In the genomic region with DNA sequence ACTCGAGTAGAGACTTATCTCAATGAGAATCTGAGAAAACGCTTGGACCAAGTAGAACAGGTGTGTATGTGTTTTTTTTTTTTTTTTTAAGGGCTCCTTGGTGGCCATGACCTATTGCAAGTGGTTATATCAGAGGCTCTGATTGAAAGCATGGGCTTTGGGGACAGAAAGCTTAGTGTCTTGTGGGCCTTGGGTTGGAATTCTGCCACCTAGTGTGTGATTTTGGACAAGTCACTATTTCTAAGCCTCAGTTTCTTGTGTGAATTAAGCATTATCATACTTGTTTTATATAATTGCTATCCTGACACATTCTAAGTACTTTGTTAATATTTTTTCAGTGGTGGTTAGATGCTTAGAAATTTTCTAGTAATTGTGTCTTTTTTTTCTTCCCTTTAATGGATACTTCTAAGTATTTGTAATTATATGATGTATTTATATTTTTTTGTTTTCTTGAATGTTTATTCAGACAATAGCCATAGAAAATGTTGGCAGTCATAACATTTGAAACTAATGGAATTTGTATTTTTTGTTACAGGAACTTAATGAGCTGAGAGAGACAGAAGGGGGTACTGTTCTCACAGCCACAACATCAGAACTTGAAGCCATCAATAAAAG, we compare ENCODE assay signal across 8 cellular contexts. TPM values are rescaled to one million over a fixed set of nuclear protein-coding genes. Genes with fewer than 3 reads are reported as not detected.
DNase-seq lines count a peak whose midpoint lies in the region; ATAC-seq, FAIRE-seq and TF ChIP-seq lines count a peak whose summit lies in the region.

No MANE protein-coding gene starts in this region.

- no peak overlapping the region for H3K4me2 ChIP-seq in HCT116 (ENCODE audit: low read length)
- H3K4me2 ChIP-seq in HepG2 (ENCODE audit: low read depth, low read length), result no peak overlapping the region

- H3K4me1 ChIP-seq in HCT116 (ENCODE audit: control insufficient read depth in 1 of 2, insufficient read depth in 2 of 2, low read length in 2 of 2) (no peaks in the 10 kb centered on the region), body of pancreas (no peaks in the 10 kb centered on the region), HepG2 (ENCODE audit: insufficient read depth, low read length) (no peaks in the 10 kb centered on the region)

- WGBS in body of pancreas, 2 donors, result 48 to 65% methylated on average over 2 of the region's 2 CpGs
- WGBS in HepG2 (ENCODE audit: low lambda C conversion rate), result 74% methylated on average over 2 of the region's 2 CpGs

- no peak overlapping the region for H3K9ac ChIP-seq in HCT116 (ENCODE audit: low read length)
- no peak overlapping the region for H3K9ac ChIP-seq in HepG2 (ENCODE audit: insufficient read depth, low read depth, low read length)

- H3K36me3 ChIP-seq in HCT116 (ENCODE audit: control insufficient read depth in 1 of 2, insufficient read depth in 2 of 2, low read length in 2 of 2) (peaks cover 57 to 62% of the 10 kb centered on the region in 2 experiments), body of pancreas (replicated peaks in 1 of 2; ENCODE audit: insufficient read depth in 1 of 2, low read depth in 2 of 2) (peaks cover 0 to 28% of the 10 kb centered on the region in 2 donors), HepG2 (replicated peaks in 1 of 2; ENCODE audit: control insufficient read depth in 1 of 2, insufficient read depth in 2 of 2, low read length in 2 of 2) (peaks cover 2 to 40% of the 10 kb centered on the region in 2 experiments; a peak in 4 of 5 replicates)

- CTCF ChIA-PET in activated naive CD4-positive, alpha-beta T cell treated with anti-CD3 and anti-CD28 coated beads for 36 hours (lab: Charles Lee), result interaction anchor here (0.7 to 2.9 kb wide), 17 partner anchors 10 to 433 kb away, joined by 3 to 14 read pairs (median 4); no protein-coding TSS in a partner anchor
- CTCF ChIA-PET in HCT116 (lab: Charles Lee), result interaction anchor here (0.7 to 2.9 kb wide), 18 partner anchors 8 to 335 kb away, joined by 3 to 47 read pairs (median 4); partner anchors contain the start of genes RBM20 and SMNDC1
- CTCF ChIA-PET in HepG2 (lab: Yijun Ruan, JAX; ENCODE audit: low intra/inter-chr PET ratio, low total read pairs), result interaction anchor here (1.4 to 2.3 kb wide), 2 partner anchors 43 to 290 kb away, joined by 9 to 19 read pairs; no protein-coding TSS in a partner anchor

- POLR2A ChIA-PET in HCT116 (lab: Charles Lee) (interaction anchor here (1.0 kb wide), 1 partner anchor 17 kb away, joined by 4 read pairs; no protein-coding TSS in a partner anchor), HepG2 (lab: Yijun Ruan, JAX) (no interaction called here)

- TF ChIP-seq CTCF in HCT116 (IDR thresholded peaks at IDR 0.05 in 2 of 3, conservative IDR thresholded peaks at IDR 0.05 in 1 of 3; ENCODE audit: borderline replicate concordance in 1 of 3, insufficient read depth in 1 of 3, low read depth in 2 of 3, low read length in 2 of 3) (peak; percentile 73 to 86 (median 85)), body of pancreas (IDR thresholded peaks at IDR 0.05) (peak in 5 of 7 experiments; percentile 37 to 43 (median 40)), HepG2 (CRISPR knock-in tag; IDR thresholded peaks at IDR 0.05) (peak; percentile 54)

- TF ChIP-seq RAD21 in HCT116 (IDR thresholded peaks at IDR 0.05; ENCODE audit: low read depth) (peak; percentile 74), HepG2 (CRISPR knock-in tag; IDR thresholded peaks at IDR 0.05) (no peak)

- H3K27ac ChIP-seq in HCT116 (ENCODE audit: low read depth, low read length), result no peak overlapping the region
- H3K27ac ChIP-seq in body of pancreas, result no peak overlapping the region
- H3K27ac ChIP-seq in HepG2 (ENCODE audit: extremely low read length, insufficient read depth, low read length), result no peak overlapping the region

- peak; percentile 30 for FAIRE-seq in HepG2 (lab: Jason Lieb, UNC)

- RAD21 ChIA-PET in HCT116 (lab: Charles Lee; ENCODE audit: low non-redundant PET in 1 of 2, low total read pairs in 2 of 2, uncharacterized antibody in 2 of 2, unreplicated experiment in 2 of 2), result interaction anchor here (1.0 to 1.5 kb wide), 2 partner anchors 295 kb away, joined by 3 to 6 read pairs; no protein-coding TSS in a partner anchor

- peaks cover 36% of the 10 kb centered on the region for H3K36me3 Mint-ChIP-seq in activated naive CD4-positive, alpha-beta T cell treated with anti-CD3 and anti-CD28 coated beads for 36 hours (ENCODE audit: low read depth)

- DNase-seq in activated naive CD4-positive, alpha-beta T cell treated with anti-CD3 and anti-CD28 coated beads for 36 hours, result peak; percentile 42
- no peak for DNase-seq in activated naive CD4-positive, alpha-beta T cell (lab: John Stamatoyannopoulos, UW)
- peak; percentile 87 for DNase-seq in HCT116 (ENCODE audit: low read depth, low spot score)
- peak; percentile 57 for DNase-seq in NCI-H69 (lab: John Stamatoyannopoulos, UW)
- peak in 3 of 4 donors; percentile 23 to 45 (median 24) for DNase-seq in body of pancreas
- DNase-seq in HepG2 (ENCODE audit: low spot score), result peak; percentile 62

- H3K9me2 ChIP-seq in HCT116 (ENCODE audit: insufficient read depth), result no peaks in the 10 kb centered on the region

- H3K27me3 ChIP-seq in HCT116 (ENCODE audit: insufficient read depth, low read length), result no peaks in the 10 kb centered on the region
- no peaks in the 10 kb centered on the region for H3K27me3 ChIP-seq in body of pancreas
- H3K27me3 ChIP-seq in HepG2 (ENCODE audit: control insufficient read depth in 1 of 2, insufficient read depth in 2 of 2, low read length in 2 of 2), result no peaks in the 10 kb centered on the region

- H3K79me2 ChIP-seq in HCT116 (ENCODE audit: insufficient read depth, low read length) (no peaks in the 10 kb centered on the region), HepG2 (ENCODE audit: insufficient read depth, low read length) (no peaks in the 10 kb centered on the region)

- BruUV-seq in HCT116 (replicated peaks; lab: Mats Ljungman, UMichigan) (no TSS peak), HepG2 (replicated peaks; lab: Mats Ljungman, UMichigan) (no TSS peak)

- no peaks in the 10 kb centered on the region for H3K9me3 Mint-ChIP-seq in activated naive CD4-positive, alpha-beta T cell treated with anti-CD3 and anti-CD28 coated beads for 36 hours

- no peaks in the 10 kb centered on the region for H3K9me3 ChIP-seq in HCT116 (ENCODE audit: control insufficient read depth in 1 of 2, insufficient read depth in 1 of 2, low read depth in 1 of 2, low read length in 2 of 2)
- no peaks in the 10 kb centered on the region for H3K9me3 ChIP-seq in body of pancreas
- H3K9me3 ChIP-seq in HepG2 (ENCODE audit: low read length), result no peaks in the 10 kb centered on the region

- H2AFZ ChIP-seq in HCT116 (ENCODE audit: low read depth, low read length, poor library complexity, severe bottlenecking), result no peak overlapping the region
- no peak overlapping the region for H2AFZ ChIP-seq in HepG2 (ENCODE audit: low read length)

- H3K4me1 Mint-ChIP-seq in activated naive CD4-positive, alpha-beta T cell treated with anti-CD3 and anti-CD28 coated beads for 36 hours (ENCODE audit: low read depth), result no peaks in the 10 kb centered on the region

- peak; percentile 98 for ATAC-seq in HCT116
- no peak for ATAC-seq in body of pancreas
- ATAC-seq in HepG2, result peak; percentile 75
- no peak for ATAC-seq in HG03439 (IDR thresholded peaks at IDR 0.05; ENCODE audit: unreplicated experiment)
- ATAC-seq in esophagus mucosa, result no peak

- H4K20me1 ChIP-seq in HCT116 (ENCODE audit: insufficient read depth) (no peaks in the 10 kb centered on the region), HepG2 (ENCODE audit: insufficient read depth, low read length) (no peaks in the 10 kb centered on the region)

- no peak overlapping the region for H3K4me3 ChIP-seq in HCT116 (replicated peaks in 1 of 2; ENCODE audit: low read depth in 1 of 2, low read length in 2 of 2)
- H3K4me3 ChIP-seq in body of pancreas, result no peak overlapping the region
- no peak overlapping the region for H3K4me3 ChIP-seq in HepG2 (replicated peaks in 1 of 3; ENCODE audit: insufficient read depth in 1 of 3, low read depth in 2 of 3, low read length in 3 of 3)

- H3K4me3 Mint-ChIP-seq in activated naive CD4-positive, alpha-beta T cell treated with anti-CD3 and anti-CD28 coated beads for 36 hours, result no peak overlapping the region

- TF ChIP-seq POLR2A in HCT116 (IDR thresholded peaks at IDR 0.05; ENCODE audit: borderline replicate concordance, extremely low read depth, insufficient read depth, insufficient read length) (no peak), body of pancreas (IDR thresholded peaks at IDR 0.05) (no peak), HepG2 (IDR thresholded peaks at IDR 0.05; ENCODE audit: insufficient read depth in 1 of 2, low read depth in 2 of 2, low read length in 2 of 2) (no peak)

- intact Hi-C loops in activated naive CD4-positive, alpha-beta T cell treated with anti-CD3 and anti-CD28 coated beads for 36 hours (cut with micrococcal nuclease), result loop anchor here (1.0 kb wide), 3 partner anchors 43 to 294 kb away; no protein-coding TSS in a partner anchor
- intact Hi-C loops in HCT116 (cut with micrococcal nuclease), result loop anchor here (1.0 to 5.0 kb wide), 4 partner anchors 44 to 294 kb away; no protein-coding TSS in a partner anchor
- intact Hi-C loops in body of pancreas (cut with DNase I), result no loop called here
- intact Hi-C loops in HepG2 (cut with micrococcal nuclease; ENCODE audit: unreplicated experiment), result loop anchor here (1.0 kb wide), 3 partner anchors 43 to 294 kb away; no protein-coding TSS in a partner anchor

- in situ Hi-C loops in HepG2 (cut with HindIII; ENCODE audit: extremely low pct_ligation_motif_present, low pct_unique_long_range_greater_than_20kb), result loop anchor here (25.0 kb wide), 1 partner anchor 287 kb away; no protein-coding TSS in a partner anchor

- no peak overlapping the region for H3K27ac Mint-ChIP-seq in activated naive CD4-positive, alpha-beta T cell treated with anti-CD3 and anti-CD28 coated beads for 36 hours

- TF ChIP-seq EP300 in HepG2 (IDR thresholded peaks at IDR 0.05; ENCODE audit: low read depth in 2 of 2, low read length in 2 of 2) (no peak), HepG2 (CRISPR knock-in tag; IDR thresholded peaks at IDR 0.05; ENCODE audit: borderline replicate concordance) (no peak)

- H3K27me3 Mint-ChIP-seq in activated naive CD4-positive, alpha-beta T cell treated with anti-CD3 and anti-CD28 coated beads for 36 hours (ENCODE audit: low read depth), result no peaks in the 10 kb centered on the region

RNA-seq across cellular contexts. Expression of gene SMC3, which starts 33.1 kb away (rescaled TPM):
- total RNA-seq in activated naive CD4-positive, alpha-beta T cell treated with anti-CD3 and anti-CD28 coated beads for 36 hours, result 10 to 100 TPM; 81.3 to 85.0 TPM
- total RNA-seq in HCT116 (2021; ENCODE audit: unreplicated experiment) (64.3 TPM), body of pancreas (10 to 100 TPM; 18.4 to 22.1 TPM), HepG2 (2016; rRNA removed; fragmentation: Illumina TruSeq; extraction: Trizol) (48.0 and 85.7 TPM in 2 replicates), esophagus mucosa (23.9 TPM)
- 18.2 and 27.6 TPM in 2 replicates for polyA plus RNA-seq in HCT116 (2012)
- 3.2 and 3.5 TPM in 2 replicates for total RNA-seq in HepG2 (2016; cell fraction: cytosol; rRNA removed; fragmentation: Illumina TruSeq; extraction: Trizol; ENCODE audit: low read depth)
- total RNA-seq in HepG2 (2016; cell fraction: insoluble cytoplasmic fraction; rRNA removed; fragmentation: Illumina TruSeq; extraction: Trizol), result 46.4 and 83.6 TPM in 2 replicates
- 7.5 and 8.5 TPM in 2 replicates for total RNA-seq in HepG2 (2016; cell fraction: membrane; rRNA removed; fragmentation: Illumina TruSeq; extraction: Trizol)
- 37.1 and 40.3 TPM in 2 replicates for total RNA-seq in HepG2 (2016; cell fraction: nucleus; rRNA removed; fragmentation: Illumina TruSeq; extraction: Trizol)
- polyA plus RNA-seq in HepG2 (2011; rRNA removed), result 7.6 and 11.7 TPM in 2 replicates
- polyA plus RNA-seq in HepG2 (2011; cell fraction: cytosol; rRNA removed), result 4.1 and 6.7 TPM in 2 replicates
- polyA plus RNA-seq in HepG2 (2011; cell fraction: nucleus; rRNA removed), result 5.1 and 6.5 TPM in 2 replicates
- 27.9 and 52.1 TPM in 2 replicates for polyA plus RNA-seq in HepG2 (2012)
- polyA plus RNA-seq in HepG2 (2016; cell fraction: cytosol; fragmentation: Illumina TruSeq; extraction: Trizol; ENCODE audit: low read depth), result 0.59 and 0.88 TPM in 2 replicates
- 68.8 and 70.8 TPM in 2 replicates for polyA plus RNA-seq in HepG2 (2016; cell fraction: insoluble cytoplasmic fraction; fragmentation: Illumina TruSeq; extraction: Trizol; ENCODE audit: low read depth)
- 1.4 and 1.9 TPM in 2 replicates for polyA plus RNA-seq in HepG2 (2016; cell fraction: membrane; fragmentation: Illumina TruSeq; extraction: Trizol; ENCODE audit: low read depth)
- polyA plus RNA-seq in HepG2 (2016; cell fraction: nucleus; fragmentation: Illumina TruSeq; extraction: Trizol; ENCODE audit: insufficient read depth, low read depth), result 43.2 and 43.3 TPM in 2 replicates
- 4.0 and 7.2 TPM in 2 replicates for polyA minus RNA-seq in HepG2 (2011; rRNA and poly(A)+ RNA removed; ENCODE audit: low replicate concordance)
- 14.2 and 14.6 TPM in 2 replicates for polyA minus RNA-seq in HepG2 (2011; cell fraction: cytosol; rRNA and poly(A)+ RNA removed)
- polyA minus RNA-seq in HepG2 (2011; cell fraction: nucleus; rRNA and poly(A)+ RNA removed), result 16.0 and 18.0 TPM in 2 replicates

RNA-seq across cellular contexts. Expression of gene RBM20, which starts 43.5 kb away (rescaled TPM):
- total RNA-seq in activated naive CD4-positive, alpha-beta T cell treated with anti-CD3 and anti-CD28 coated beads for 36 hours, result under 1 TPM; 0.40 to 0.50 TPM
- 2.0 TPM for total RNA-seq in HCT116 (2021; ENCODE audit: unreplicated experiment)
- 0.85 and 1.2 TPM in 2 replicates for polyA plus RNA-seq in HCT116 (2012)
- total RNA-seq in body of pancreas, result 10 to 100 TPM; 14.5 to 39.4 TPM
- 0.02 TPM in 1 of 2 replicates, not detected in the other for total RNA-seq in HepG2 (2016; rRNA removed; fragmentation: Illumina TruSeq; extraction: Trizol)
- not detected in 2 replicates for total RNA-seq in HepG2 (2016; cell fraction: cytosol; rRNA removed; fragmentation: Illumina TruSeq; extraction: Trizol; ENCODE audit: low read depth)
- total RNA-seq in HepG2 (2016; cell fraction: insoluble cytoplasmic fraction; rRNA removed; fragmentation: Illumina TruSeq; extraction: Trizol), result 0.03 and 0.06 TPM in 2 replicates
- not detected in 2 replicates for total RNA-seq in HepG2 (2016; cell fraction: membrane; rRNA removed; fragmentation: Illumina TruSeq; extraction: Trizol)
- 0.13 TPM in 1 of 2 replicates, not detected in the other for total RNA-seq in HepG2 (2016; cell fraction: nucleus; rRNA removed; fragmentation: Illumina TruSeq; extraction: Trizol)
- polyA plus RNA-seq in HepG2 (2011; rRNA removed), result 0.16 and 0.22 TPM in 2 replicates
- 0.04 TPM in 2 replicates for polyA plus RNA-seq in HepG2 (2011; cell fraction: cytosol; rRNA removed)
- 0.32 and 0.40 TPM in 2 replicates for polyA plus RNA-seq in HepG2 (2011; cell fraction: nucleus; rRNA removed)
- polyA plus RNA-seq in HepG2 (2012), result 0.09 TPM in 2 replicates
- polyA plus RNA-seq in HepG2 (2016; cell fraction: cytosol; fragmentation: Illumina TruSeq; extraction: Trizol; ENCODE audit: low read depth), result not detected in 2 replicates
- polyA plus RNA-seq in HepG2 (2016; cell fraction: insoluble cytoplasmic fraction; fragmentation: Illumina TruSeq; extraction: Trizol; ENCODE audit: low read depth), result not detected in 2 replicates
- polyA plus RNA-seq in HepG2 (2016; cell fraction: membrane; fragmentation: Illumina TruSeq; extraction: Trizol; ENCODE audit: low read depth), result 0.02 and 0.16 TPM in 2 replicates
- polyA plus RNA-seq in HepG2 (2016; cell fraction: nucleus; fragmentation: Illumina TruSeq; extraction: Trizol; ENCODE audit: insufficient read depth, low read depth), result 0.17 and 0.34 TPM in 2 replicates
- polyA minus RNA-seq in HepG2 (2011; rRNA and poly(A)+ RNA removed; ENCODE audit: low replicate concordance), result not detected in 2 replicates
- not detected in 2 replicates for polyA minus RNA-seq in HepG2 (2011; cell fraction: cytosol; rRNA and poly(A)+ RNA removed)
- 0.12 and 0.13 TPM in 2 replicates for polyA minus RNA-seq in HepG2 (2011; cell fraction: nucleus; rRNA and poly(A)+ RNA removed)
- total RNA-seq in esophagus mucosa, result 3.1 TPM

Comparison
In these comparisons a context has a peak if more than half of its experiments do, and no peak if none do; other contexts are left out.
1. DNase-seq: peak in activated naive CD4-positive, alpha-beta T cell treated with anti-CD3 and anti-CD28 coated beads for 36 hours (single experiment), HCT116 (single experiment), NCI-H69 (single experiment), body of pancreas (3 of 4) and HepG2 (single experiment); none in activated naive CD4-positive, alpha-beta T cell (0 of 4).
2. ATAC-seq: peak in HCT116 (single experiment) and HepG2 (single experiment); none in body of pancreas (single experiment), HG03439 (single experiment) and esophagus mucosa (single experiment).
3. Peak in every context shown above with its lines, with median percentiles within 50 percentile points of each other: CTCF ChIP-seq.